In the genomic region with DNA sequence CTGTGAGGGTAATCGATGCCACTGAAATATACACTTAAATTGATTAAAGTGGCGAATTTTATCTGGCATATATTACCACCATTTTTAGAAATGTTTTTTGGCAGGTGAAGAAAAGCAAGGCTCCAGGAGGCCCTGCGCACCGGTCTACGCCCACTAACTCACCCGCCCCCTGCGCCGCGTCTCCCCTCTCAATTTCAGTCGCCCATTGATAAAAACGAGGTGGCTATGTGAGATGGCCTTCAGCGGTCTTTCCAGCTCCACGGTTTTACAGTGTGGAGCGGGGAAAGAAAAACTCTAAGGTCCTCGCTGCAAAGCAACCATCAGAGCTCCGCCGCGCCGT, we compare ENCODE assay signal across 8 cellular contexts. TPM values are rescaled to one million over a fixed set of nuclear protein-coding genes. Genes with fewer than 3 reads are reported as not detected.
DNase-seq lines count a peak whose midpoint lies in the region; ATAC-seq and TF ChIP-seq lines count a peak whose summit lies in the region.

No MANE protein-coding gene starts in this region.

- H3K27me3 ChIP-seq in right atrium auricular region: no peaks in the 10 kb centered on the region

- ATAC-seq in GM18867 (IDR thresholded peaks at IDR 0.05; ENCODE audit: unreplicated experiment): peak; percentile 30
- peak; percentile 31 for ATAC-seq in HG02852 (IDR thresholded peaks at IDR 0.05; ENCODE audit: unreplicated experiment)
- ATAC-seq in stimulated activated effector memory CD8-positive, alpha-beta T cell treated with anti-CD3 and anti-CD28 coated beads, Interleukin-12 subunit alpha, Interleukin-12 subunit beta, amount 100 ng/mL, for 72 hours: peak; percentile 45

- no peaks in the 10 kb centered on the region for H3K9me3 Mint-ChIP-seq in stimulated activated effector memory CD8-positive, alpha-beta T cell treated with anti-CD3 and anti-CD28 coated beads, Interleukin-12 subunit alpha, Interleukin-12 subunit beta, amount 100 ng/mL, for 72 hours

- H3K36me3 Mint-ChIP-seq in stimulated activated effector memory CD8-positive, alpha-beta T cell treated with anti-CD3 and anti-CD28 coated beads, Interleukin-12 subunit alpha, Interleukin-12 subunit beta, amount 100 ng/mL, for 72 hours: peaks cover 11% of the 10 kb centered on the region

- peak overlapping the region; percentile 83 for H3K4me3 Mint-ChIP-seq in stimulated activated effector memory CD8-positive, alpha-beta T cell treated with anti-CD3 and anti-CD28 coated beads, Interleukin-12 subunit alpha, Interleukin-12 subunit beta, amount 100 ng/mL, for 72 hours

- no peaks in the 10 kb centered on the region for H3K9me3 ChIP-seq in right atrium auricular region

- H3K4me3 ChIP-seq in WI38 (ENCODE audit: low read depth, low read length) (peak overlapping the region; percentile 74), right atrium auricular region (peak overlapping the region; percentile 57 to 63)

- H3K27ac Mint-ChIP-seq in stimulated activated effector memory CD8-positive, alpha-beta T cell treated with anti-CD3 and anti-CD28 coated beads, Interleukin-12 subunit alpha, Interleukin-12 subunit beta, amount 100 ng/mL, for 72 hours: no peak overlapping the region

- H3K27ac ChIP-seq in right atrium auricular region: peak overlapping the region; percentile 83 to 84

- DNase-seq in right atrium auricular region (ENCODE audit: low spot score) (no peak), activated gamma-delta T cell (lab: John Stamatoyannopoulos, UW) (no peak), NCI-H510A treated with DMSO at 0.1 percent for 48 hours (lab: John Stamatoyannopoulos, UW) (no peak), NCI-H446 treated with DMSO at 0.1 percent for 48 hours (lab: John Stamatoyannopoulos, UW) (no peak)
- DNase-seq in stimulated activated effector memory CD8-positive, alpha-beta T cell treated with anti-CD3 and anti-CD28 coated beads, Interleukin-12 subunit alpha, Interleukin-12 subunit beta, amount 100 ng/mL, for 72 hours (ENCODE audit: low spot score in 2 of 2): no peak

- H3K4me1 ChIP-seq in right atrium auricular region: peaks cover 0 to 17% of the 10 kb centered on the region in 2 donors

- H3K36me3 ChIP-seq in right atrium auricular region: no peaks in the 10 kb centered on the region

- H3K4me1 Mint-ChIP-seq in stimulated activated effector memory CD8-positive, alpha-beta T cell treated with anti-CD3 and anti-CD28 coated beads, Interleukin-12 subunit alpha, Interleukin-12 subunit beta, amount 100 ng/mL, for 72 hours: peaks cover 24% of the 10 kb centered on the region

- TF ChIP-seq CTCF in WI38 (IDR thresholded peaks at IDR 0.05; ENCODE audit: low read depth, low read length) (no peak), right atrium auricular region (IDR thresholded peaks at IDR 0.05) (no peak)

RNA-seq across cellular contexts. Expression of a gene that starts 0.6 kb away (rescaled TPM):
- 1 to 10 TPM in 1 of 2 donors, under 1 TPM in 1; 0.86 to 1.7 TPM for total RNA-seq in right atrium auricular region

RNA-seq across cellular contexts. Expression of a gene that starts 48.4 kb away (rescaled TPM):
- 10 to 100 TPM; 55.2 to 59.2 TPM for total RNA-seq in right atrium auricular region
